In the genomic region with DNA sequence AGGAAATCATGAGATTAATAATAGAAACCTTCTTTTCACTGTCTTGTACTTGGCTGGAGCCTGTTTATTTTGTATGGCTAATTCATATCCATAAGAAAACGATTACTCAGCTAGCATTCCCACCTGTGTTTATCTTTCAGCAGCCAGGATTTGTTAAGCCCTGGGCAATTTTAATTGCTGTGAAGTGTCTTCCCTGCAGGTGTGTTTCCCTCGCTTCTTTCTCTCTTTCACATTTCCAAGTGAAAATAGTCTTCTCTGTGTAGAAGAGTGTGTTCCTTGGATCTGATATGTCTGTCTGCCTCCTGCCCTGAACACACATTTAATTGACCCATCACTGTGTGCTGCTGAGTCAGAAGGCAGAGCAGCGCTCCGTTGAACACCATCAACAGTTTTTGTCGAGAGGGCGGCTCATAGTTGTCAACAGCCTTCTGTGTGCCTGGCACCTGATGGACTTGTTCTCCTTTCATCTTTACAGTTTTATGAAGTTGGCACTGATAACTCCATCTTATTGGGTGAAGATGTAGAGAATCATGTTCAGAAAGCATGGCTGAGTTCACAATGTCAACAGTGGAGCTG, we compare ENCODE assay signal across 1 cellular context.
TF ChIP-seq lines count a peak whose summit lies in the region.

No MANE protein-coding gene starts in this region.

TF ChIP-seq in WTC11, 78 proteins besides CTCF, POLR2A, EP300 and RAD21 (continued from another document):
- TF ChIP-seq, protein P1, sequence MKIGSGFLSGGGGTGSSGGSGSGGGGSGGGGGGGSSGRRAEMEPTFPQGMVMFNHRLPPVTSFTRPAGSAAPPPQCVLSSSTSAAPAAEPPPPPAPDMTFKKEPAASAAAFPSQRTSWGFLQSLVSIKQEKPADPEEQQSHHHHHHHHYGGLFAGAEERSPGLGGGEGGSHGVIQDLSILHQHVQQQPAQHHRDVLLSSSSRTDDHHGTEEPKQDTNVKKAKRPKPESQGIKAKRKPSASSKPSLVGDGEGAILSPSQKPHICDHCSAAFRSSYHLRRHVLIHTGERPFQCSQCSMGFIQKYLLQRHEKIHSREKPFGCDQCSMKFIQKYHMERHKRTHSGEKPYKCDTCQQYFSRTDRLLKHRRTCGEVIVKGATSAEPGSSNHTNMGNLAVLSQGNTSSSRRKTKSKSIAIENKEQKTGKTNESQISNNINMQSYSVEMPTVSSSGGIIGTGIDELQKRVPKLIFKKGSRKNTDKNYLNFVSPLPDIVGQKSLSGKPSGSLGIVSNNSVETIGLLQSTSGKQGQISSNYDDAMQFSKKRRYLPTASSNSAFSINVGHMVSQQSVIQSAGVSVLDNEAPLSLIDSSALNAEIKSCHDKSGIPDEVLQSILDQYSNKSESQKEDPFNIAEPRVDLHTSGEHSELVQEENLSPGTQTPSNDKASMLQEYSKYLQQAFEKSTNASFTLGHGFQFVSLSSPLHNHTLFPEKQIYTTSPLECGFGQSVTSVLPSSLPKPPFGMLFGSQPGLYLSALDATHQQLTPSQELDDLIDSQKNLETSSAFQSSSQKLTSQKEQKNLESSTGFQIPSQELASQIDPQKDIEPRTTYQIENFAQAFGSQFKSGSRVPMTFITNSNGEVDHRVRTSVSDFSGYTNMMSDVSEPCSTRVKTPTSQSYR (CRISPR knock-in tag; IDR thresholded peaks at IDR 0.05): no peak
- TF ChIP-seq JUN (CRISPR knock-in tag; IDR thresholded peaks at IDR 0.05) (no peak), ELF4 (CRISPR knock-in tag; IDR thresholded peaks at IDR 0.05; ENCODE audit: low read depth) (no peak), OVOL2 (CRISPR knock-in tag; IDR thresholded peaks at IDR 0.05; ENCODE audit: borderline replicate concordance) (no peak), FOXJ3 (CRISPR knock-in tag; IDR thresholded peaks at IDR 0.05; ENCODE audit: borderline replicate concordance) (no peak)
- TF ChIP-seq, protein P2, sequence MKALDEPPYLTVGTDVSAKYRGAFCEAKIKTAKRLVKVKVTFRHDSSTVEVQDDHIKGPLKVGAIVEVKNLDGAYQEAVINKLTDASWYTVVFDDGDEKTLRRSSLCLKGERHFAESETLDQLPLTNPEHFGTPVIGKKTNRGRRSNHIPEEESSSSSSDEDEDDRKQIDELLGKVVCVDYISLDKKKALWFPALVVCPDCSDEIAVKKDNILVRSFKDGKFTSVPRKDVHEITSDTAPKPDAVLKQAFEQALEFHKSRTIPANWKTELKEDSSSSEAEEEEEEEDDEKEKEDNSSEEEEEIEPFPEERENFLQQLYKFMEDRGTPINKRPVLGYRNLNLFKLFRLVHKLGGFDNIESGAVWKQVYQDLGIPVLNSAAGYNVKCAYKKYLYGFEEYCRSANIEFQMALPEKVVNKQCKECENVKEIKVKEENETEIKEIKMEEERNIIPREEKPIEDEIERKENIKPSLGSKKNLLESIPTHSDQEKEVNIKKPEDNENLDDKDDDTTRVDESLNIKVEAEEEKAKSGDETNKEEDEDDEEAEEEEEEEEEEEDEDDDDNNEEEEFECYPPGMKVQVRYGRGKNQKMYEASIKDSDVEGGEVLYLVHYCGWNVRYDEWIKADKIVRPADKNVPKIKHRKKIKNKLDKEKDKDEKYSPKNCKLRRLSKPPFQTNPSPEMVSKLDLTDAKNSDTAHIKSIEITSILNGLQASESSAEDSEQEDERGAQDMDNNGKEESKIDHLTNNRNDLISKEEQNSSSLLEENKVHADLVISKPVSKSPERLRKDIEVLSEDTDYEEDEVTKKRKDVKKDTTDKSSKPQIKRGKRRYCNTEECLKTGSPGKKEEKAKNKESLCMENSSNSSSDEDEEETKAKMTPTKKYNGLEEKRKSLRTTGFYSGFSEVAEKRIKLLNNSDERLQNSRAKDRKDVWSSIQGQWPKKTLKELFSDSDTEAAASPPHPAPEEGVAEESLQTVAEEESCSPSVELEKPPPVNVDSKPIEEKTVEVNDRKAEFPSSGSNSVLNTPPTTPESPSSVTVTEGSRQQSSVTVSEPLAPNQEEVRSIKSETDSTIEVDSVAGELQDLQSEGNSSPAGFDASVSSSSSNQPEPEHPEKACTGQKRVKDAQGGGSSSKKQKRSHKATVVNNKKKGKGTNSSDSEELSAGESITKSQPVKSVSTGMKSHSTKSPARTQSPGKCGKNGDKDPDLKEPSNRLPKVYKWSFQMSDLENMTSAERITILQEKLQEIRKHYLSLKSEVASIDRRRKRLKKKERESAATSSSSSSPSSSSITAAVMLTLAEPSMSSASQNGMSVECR (CRISPR knock-in tag; IDR thresholded peaks at IDR 0.05; ENCODE audit: borderline replicate concordance): no peak
